Comparison of ENCODE assay signal across 8 cellular contexts in genomic region chr5:67015577-67016290, GRCh38.
DNase-seq lines count a peak whose midpoint lies in the region; ATAC-seq and TF ChIP-seq lines count a peak whose summit lies in the region.

No MANE protein-coding gene starts in this region.

- H3K36me3 ChIP-seq in ascending aorta (no peaks in the 10 kb centered on the region), transverse colon (no peaks in the 10 kb centered on the region)

- H3K9me3 ChIP-seq in ascending aorta = no peaks in the 10 kb centered on the region
- no peaks in the 10 kb centered on the region for H3K9me3 ChIP-seq in transverse colon

- H3K4me1 ChIP-seq in ascending aorta (peaks cover 7 to 31% of the 10 kb centered on the region in 2 donors), transverse colon (peaks cover 3 to 41% (median 26%) of the 10 kb centered on the region in 4 donors)

- DNase-seq in NCI-H510A treated with DMSO at 0.1 percent for 48 hours (lab: John Stamatoyannopoulos, UW) = peak; percentile 61
- no peak for DNase-seq in NCI-H510A (lab: John Stamatoyannopoulos, UW)
- DNase-seq in ascending aorta (ENCODE audit: low spot score in 2 of 2) = no peak
- DNase-seq in transverse colon = no peak
- DNase-seq in dedifferentiated amniotic fluid mesenchymal stem cell (ENCODE audit: extremely low spot score) = no peak
- no peak for DNase-seq in C1 segment of cervical spinal cord (lab: John Stamatoyannopoulos, UW)

- TF ChIP-seq POLR2A in transverse colon (IDR thresholded peaks at IDR 0.05) = no peak

- intact Hi-C loops in ascending aorta (cut with DNase I) (no loop called here), transverse colon (cut with DNase I; ENCODE audit: low total_unique reads) (no loop called here)

- in situ Hi-C loops in transverse colon (cut with MboI; ENCODE audit: low pct_ligation_motif_present in 1 of 4, low pct_unique_long_range_greater_than_20kb in 1 of 4, low sequenced_read_pairs in 3 of 4) = no loop called here

- H3K27me3 ChIP-seq in ascending aorta = no peaks in the 10 kb centered on the region
- no peaks in the 10 kb centered on the region for H3K27me3 ChIP-seq in layer of hippocampus (ENCODE audit: control insufficient read depth, insufficient read depth, low read length)
- H3K27me3 ChIP-seq in transverse colon = no peaks in the 10 kb centered on the region

- TF ChIP-seq CTCF in ascending aorta (IDR thresholded peaks at IDR 0.05) = no peak
- TF ChIP-seq CTCF in transverse colon (IDR thresholded peaks at IDR 0.05) = no peak

- TF ChIP-seq EP300 in transverse colon (IDR thresholded peaks at IDR 0.05; ENCODE audit: low read depth) = no peak

- H3K27ac ChIP-seq in ascending aorta (peak overlapping the region; percentile 56 to 62), layer of hippocampus (ENCODE audit: low read depth, low read length) (peak overlapping the region; percentile 8), transverse colon (peak overlapping the region; percentile 68 to 76 (median 74))

- no peak for ATAC-seq in GM21447 (IDR thresholded peaks at IDR 0.05; ENCODE audit: unreplicated experiment)

- WGBS in transverse colon (ENCODE audit: low coverage in 1 of 2), 2 donors = 8 to 17% methylated on average over 6 to 7 of the region's 7 CpGs

- peak overlapping the region; percentile 35 to 53 for H3K4me3 ChIP-seq in ascending aorta
- H3K4me3 ChIP-seq in transverse colon = peak overlapping the region in 3 of 4 donors; percentile 17 to 39 (median 19)

Comparison
In these comparisons a context has a peak if more than half of its experiments do, and no peak if none do; other contexts are left out.
1. H3K27ac ChIP-seq: peak in every context shown above with its lines; median percentile 74 in transverse colon; 59 in ascending aorta; 8 in layer of hippocampus.